In genomic region chr11:57530596-57531507, GRCh38 we compare ENCODE assay signal across 8 cellular contexts. TPM values are rescaled to one million over a fixed set of nuclear protein-coding genes. Genes with fewer than 3 reads are reported as not detected.
DNase-seq lines count a peak whose midpoint lies in the region; ATAC-seq and TF ChIP-seq lines count a peak whose summit lies in the region.

Gene TIMM10, minus strand, starts transcription at chr11:57530754. Its CDS starts 565 bp downstream, at chr11:57530189.

- intact Hi-C loops in head of caudate nucleus (cut with DNase I), result loop anchor here (5.0 to 10.0 kb wide), 2 partner anchors 114 to 194 kb away; partner anchors contain the start of genes P2RX3, SSRP1 and YPEL4

- H3K36me3 ChIP-seq in thymus (ENCODE audit: control insufficient read depth, insufficient read depth), result peaks cover 4% of the 10 kb centered on the region

- no peaks in the 10 kb centered on the region for H3K27me3 ChIP-seq in thymus (ENCODE audit: control insufficient read depth, insufficient read depth)

- peaks cover 12% of the 10 kb centered on the region for H3K4me1 ChIP-seq in thymus (ENCODE audit: control insufficient read depth, insufficient read depth, low read length)

- H3K4me3 ChIP-seq in GM12864 (ENCODE audit: low read depth, low read length) (peak within 1 kb of the TSS; percentile 93), thymus (ENCODE audit: low read length) (peak within 1 kb of the TSS; percentile 74)

- DNase-seq in GM12864 (ENCODE audit: low read depth), result peak; percentile 99
- peak; percentile 96 to 100 (median 97) for DNase-seq in NCI-H1417 (lab: John Stamatoyannopoulos, UW)
- peak; percentile 94 to 99 for DNase-seq in SW 1271 (lab: John Stamatoyannopoulos, UW)
- peak; percentile 81 for DNase-seq in activated naive CD8-positive, alpha-beta T cell treated with anti-CD3 and anti-CD28 coated beads, Interleukin-2, amount 50 U/mL, for 16 hours (ENCODE audit: low read depth, low spot score)
- peak; percentile 91 to 99 (median 97) for DNase-seq in head of caudate nucleus
- DNase-seq in osteocyte (ENCODE audit: extremely low spot score, unreplicated experiment), result peak; percentile 96

- H3K4me1 Mint-ChIP-seq in osteocyte (ENCODE audit: unreplicated experiment), result peaks cover 15% of the 10 kb centered on the region

- H3K27ac Mint-ChIP-seq in osteocyte (ENCODE audit: unreplicated experiment), result peak within 1 kb of the TSS; percentile 56

- peak; percentile 98 for ATAC-seq in HG02759 (IDR thresholded peaks at IDR 0.05; ENCODE audit: unreplicated experiment)

- peak within 1 kb of the TSS; percentile 92 for H3K4me3 Mint-ChIP-seq in osteocyte (ENCODE audit: unreplicated experiment)

- H3K27ac ChIP-seq in thymus (ENCODE audit: low read depth), result peak within 1 kb of the TSS; percentile 89

- no peaks in the 10 kb centered on the region for H3K9me3 Mint-ChIP-seq in osteocyte (ENCODE audit: unreplicated experiment)

- no peaks in the 10 kb centered on the region for H3K36me3 Mint-ChIP-seq in osteocyte (ENCODE audit: unreplicated experiment)

- H3K27me3 Mint-ChIP-seq in osteocyte (ENCODE audit: unreplicated experiment), result peaks cover 14% of the 10 kb centered on the region

- no peaks in the 10 kb centered on the region for H3K9me3 ChIP-seq in thymus (ENCODE audit: control insufficient read depth)

- TF ChIP-seq CTCF in GM12864 (IDR thresholded peaks at IDR 0.05; ENCODE audit: low read depth, low read length, missing control alignments) (no peak), osteocyte (IDR thresholded peaks at IDR 0.05) (no peak)

- under 1% methylated on average over 49 of the region's 49 CpGs for WGBS in thymus

RNA-seq across cellular contexts. Expression of gene TIMM10, which starts in this region (rescaled TPM):
- total RNA-seq in osteocyte, result 47.3 and 54.5 TPM in 2 replicates
- 49.3 TPM for polyA plus RNA-seq in thymus

Comparison
In these comparisons a context has a peak if more than half of its experiments do, and no peak if none do; other contexts are left out.
1. Peak in every context shown above with its lines: DNase-seq, ATAC-seq, H3K4me3 ChIP-seq and H3K27ac ChIP-seq.